In genomic region chr6:140105857-140106256, GRCh38 we compare ENCODE assay signal across 1 cellular context.
TF ChIP-seq lines count a peak whose summit lies in the region.

No MANE protein-coding gene starts in this region.

TF ChIP-seq in K562, 482 proteins besides CTCF, POLR2A, EP300 and RAD21 (continued from another document):
- no peak for TF ChIP-seq FOXO4 (CRISPR knock-in tag; IDR thresholded peaks at IDR 0.05)
- TF ChIP-seq HOMEZ (CRISPR knock-in tag; IDR thresholded peaks at IDR 0.05) = no peak
- no peak for TF ChIP-seq E2F5 (CRISPR knock-in tag; IDR thresholded peaks at IDR 0.05)
- no peak for TF ChIP-seq SMARCB1 (IDR thresholded peaks at IDR 0.05; ENCODE audit: insufficient read length, low read depth)
- TF ChIP-seq PRDM10 (IDR thresholded peaks at IDR 0.05; ENCODE audit: partially characterized antibody) = no peak
- no peak for TF ChIP-seq RUNX1 (IDR thresholded peaks at IDR 0.05; ENCODE audit: low read depth)
- no peak for TF ChIP-seq FOXK2 (conservative IDR thresholded peaks at IDR 0.05 in 1 of 2, IDR thresholded peaks at IDR 0.05 in 1 of 2; ENCODE audit: low read depth in 2 of 2)
- TF ChIP-seq, protein P1, sequence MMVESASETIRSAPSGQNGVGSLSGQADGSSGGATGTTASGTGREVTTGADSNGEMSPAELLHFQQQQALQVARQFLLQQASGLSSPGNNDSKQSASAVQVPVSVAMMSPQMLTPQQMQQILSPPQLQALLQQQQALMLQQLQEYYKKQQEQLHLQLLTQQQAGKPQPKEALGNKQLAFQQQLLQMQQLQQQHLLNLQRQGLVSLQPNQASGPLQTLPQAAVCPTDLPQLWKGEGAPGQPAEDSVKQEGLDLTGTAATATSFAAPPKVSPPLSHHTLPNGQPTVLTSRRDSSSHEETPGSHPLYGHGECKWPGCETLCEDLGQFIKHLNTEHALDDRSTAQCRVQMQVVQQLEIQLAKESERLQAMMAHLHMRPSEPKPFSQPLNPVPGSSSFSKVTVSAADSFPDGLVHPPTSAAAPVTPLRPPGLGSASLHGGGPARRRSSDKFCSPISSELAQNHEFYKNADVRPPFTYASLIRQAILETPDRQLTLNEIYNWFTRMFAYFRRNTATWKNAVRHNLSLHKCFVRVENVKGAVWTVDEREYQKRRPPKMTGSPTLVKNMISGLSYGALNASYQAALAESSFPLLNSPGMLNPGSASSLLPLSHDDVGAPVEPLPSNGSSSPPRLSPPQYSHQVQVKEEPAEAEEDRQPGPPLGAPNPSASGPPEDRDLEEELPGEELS (CRISPR knock-in tag; IDR thresholded peaks at IDR 0.05; ENCODE audit: borderline replicate concordance) = no peak
- no peak for TF ChIP-seq ZNF121 (CRISPR knock-in tag; conservative IDR thresholded peaks at IDR 0.05)
- TF ChIP-seq LARP7 (IDR thresholded peaks at IDR 0.05) = no peak
- TF ChIP-seq NCOA4 (IDR thresholded peaks at IDR 0.05; ENCODE audit: partially characterized antibody) = no peak
- TF ChIP-seq HMBOX1 (IDR thresholded peaks at IDR 0.05) = 0 out of 2 replicates have a peak, but pooled peaks have one; percentile 39
- TF ChIP-seq ZBTB7A (IDR thresholded peaks at IDR 0.05; ENCODE audit: borderline replicate concordance, control insufficient read depth, low read depth, low read length) = no peak
- TF ChIP-seq DPF2 (IDR thresholded peaks at IDR 0.05) = no peak
- TF ChIP-seq SIN3B (IDR thresholded peaks at IDR 0.05; ENCODE audit: low read depth) = no peak
- TF ChIP-seq SMC3 (conservative IDR thresholded peaks at IDR 0.05; ENCODE audit: insufficient read depth, low read depth, low read length) = 0 out of 2 replicates have a peak, but pooled peaks have one; percentile 16
- no peak for TF ChIP-seq ZSCAN29 (IDR thresholded peaks at IDR 0.05)
- no peak for TF ChIP-seq ZBED1 (IDR thresholded peaks at IDR 0.05)
- TF ChIP-seq ILF3 (IDR thresholded peaks at IDR 0.05; ENCODE audit: borderline replicate concordance) = no peak
- TF ChIP-seq ZNF518B (CRISPR knock-in tag; IDR thresholded peaks at IDR 0.05) = no peak
- TF ChIP-seq CTBP1 (IDR thresholded peaks at IDR 0.05; ENCODE audit: borderline replicate concordance) = no peak
- TF ChIP-seq TEAD2 (tag; IDR thresholded peaks at IDR 0.05) = no peak
- TF ChIP-seq XRCC4 (IDR thresholded peaks at IDR 0.05; ENCODE audit: extremely low read depth, insufficient read depth, insufficient read length) = no peak
- TF ChIP-seq, protein P2, sequence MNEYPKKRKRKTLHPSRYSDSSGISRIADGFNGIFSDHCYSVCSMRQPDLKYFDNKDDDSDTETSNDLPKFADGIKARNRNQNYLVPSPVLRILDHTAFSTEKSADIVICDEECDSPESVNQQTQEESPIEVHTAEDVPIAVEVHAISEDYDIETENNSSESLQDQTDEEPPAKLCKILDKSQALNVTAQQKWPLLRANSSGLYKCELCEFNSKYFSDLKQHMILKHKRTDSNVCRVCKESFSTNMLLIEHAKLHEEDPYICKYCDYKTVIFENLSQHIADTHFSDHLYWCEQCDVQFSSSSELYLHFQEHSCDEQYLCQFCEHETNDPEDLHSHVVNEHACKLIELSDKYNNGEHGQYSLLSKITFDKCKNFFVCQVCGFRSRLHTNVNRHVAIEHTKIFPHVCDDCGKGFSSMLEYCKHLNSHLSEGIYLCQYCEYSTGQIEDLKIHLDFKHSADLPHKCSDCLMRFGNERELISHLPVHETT (CRISPR knock-in tag; conservative IDR thresholded peaks at IDR 0.05 in 1 of 2, IDR thresholded peaks at IDR 0.05 in 1 of 2) = no peak
- 0 out of 2 replicates have a peak, but pooled peaks have one; percentile 7 for TF ChIP-seq DEAF1 (CRISPR knock-in tag; IDR thresholded peaks at IDR 0.05)
